In genomic region chr6:127582777-127583462, GRCh38 we compare ENCODE assay signal across 15 cellular contexts. TPM values are rescaled to one million over a fixed set of nuclear protein-coding genes. Genes with fewer than 3 reads are reported as not detected.
DNase-seq lines count a peak whose midpoint lies in the region; ATAC-seq and TF ChIP-seq lines count a peak whose summit lies in the region.
"Had no signal": no experiment of that assay in that cellular context is flagged by ENCODE, and none has a peak within 500 bp of the region (broad histone marks: within the 10 kb centered on the region; RNA-seq: fewer than 3 reads in every experiment).

No MANE protein-coding gene starts in this region.

- no peaks in the 10 kb centered on the region for H3K36me3 ChIP-seq in RWPE2 (ENCODE audit: low read depth)
- H3K36me3 ChIP-seq in prostate gland, result no peaks in the 10 kb centered on the region

- 81% methylated on average over 4 of the region's 4 CpGs for WGBS in prostate gland

- H3K27me3 ChIP-seq in RWPE2 (ENCODE audit: insufficient read depth, poor library complexity, severe bottlenecking) (no peaks in the 10 kb centered on the region), prostate gland (replicated peaks; ENCODE audit: insufficient read depth) (no peaks in the 10 kb centered on the region)

- H3K4me1 ChIP-seq in RWPE2 (ENCODE audit: insufficient read depth, poor library complexity, severe bottlenecking), result peaks cover 10% of the 10 kb centered on the region
- H3K4me1 ChIP-seq in prostate gland (replicated peaks), result no peaks in the 10 kb centered on the region

- TF ChIP-seq CTCF in RWPE2 (IDR thresholded peaks at IDR 0.05; ENCODE audit: poor library complexity, severe bottlenecking) (no peak), prostate gland (IDR thresholded peaks at IDR 0.05) (no peak)

- peak overlapping the region; percentile 33 for H3K27ac ChIP-seq in RWPE2 (ENCODE audit: poor library complexity, severe bottlenecking)
- no peak overlapping the region for H3K27ac ChIP-seq in prostate gland

- TF ChIP-seq POLR2A in prostate gland (IDR thresholded peaks at IDR 0.05), result no peak

- ATAC-seq in HG02759 (IDR thresholded peaks at IDR 0.05; ENCODE audit: unreplicated experiment) (peak; percentile 63), RWPE2 (ENCODE audit: low read depth) (peak; percentile 98), HG03039 (IDR thresholded peaks at IDR 0.05; ENCODE audit: unreplicated experiment) (no peak)

- H3K9me3 ChIP-seq in RWPE2 (ENCODE audit: severe bottlenecking) (peaks cover 5% of the 10 kb centered on the region), prostate gland (no peaks in the 10 kb centered on the region)

- no peak overlapping the region for H3K4me3 ChIP-seq in RWPE2 (ENCODE audit: severe bottlenecking)
- no peak overlapping the region for H3K4me3 ChIP-seq in prostate gland

- intact Hi-C loops in prostate gland (cut with DNase I), result no loop called here

- DNase-seq in AG20443 (ENCODE audit: low spot score), result peak; percentile 14
- DNase-seq in RWPE2 (ENCODE audit: low spot score), result no peak
- DNase-seq in fibroblast of the conjunctiva (ENCODE audit: low read depth), result peak; percentile 37
- DNase-seq in prostate gland (ENCODE audit: low spot score), result no peak
- no peak for DNase-seq in SHP77 (lab: John Stamatoyannopoulos, UW)
- DNase-seq in GF-D8 (lab: John Stamatoyannopoulos, UW), result no peak
- DNase-seq: activated CD4-positive, alpha-beta T cell treated with anti-CD3 and anti-CD28 coated beads, Interleukin-2, amount 50 U/mL, for 48 hours; activated naive CD8-positive, alpha-beta T cell treated with anti-CD3 and anti-CD28 coated beads, Interleukin-2, amount 10 ng/mL, durations not matched to agents 7 days and 5 days; CD4-positive, alpha-beta T cell; endodermal cell; NCI-H524; nephron progenitor cell; stimulated activated naive CD4-positive, alpha-beta T cell had no signal

RNA-seq across cellular contexts. Expression of gene C6orf58, which starts 5.9 kb away (rescaled TPM):
- not detected for total RNA-seq in prostate gland
- total RNA-seq: activated naive CD8-positive, alpha-beta T cell treated with anti-CD3 and anti-CD28 coated beads, Interleukin-2, amount 10 ng/mL, durations not matched to agents 7 days and 5 days; CD4-positive, alpha-beta T cell; endodermal cell had no signal

Comparison
In these comparisons a context has a peak if more than half of its experiments do, and no peak if none do; other contexts are left out.
1. DNase-seq: peak in AG20443 (single experiment) and fibroblast of the conjunctiva (single experiment); none in RWPE2 (single experiment), prostate gland (single experiment), SHP77 (0 of 2) and GF-D8 (single experiment).